Comparison of ENCODE assay signal across 1 cellular context in the genomic region with DNA sequence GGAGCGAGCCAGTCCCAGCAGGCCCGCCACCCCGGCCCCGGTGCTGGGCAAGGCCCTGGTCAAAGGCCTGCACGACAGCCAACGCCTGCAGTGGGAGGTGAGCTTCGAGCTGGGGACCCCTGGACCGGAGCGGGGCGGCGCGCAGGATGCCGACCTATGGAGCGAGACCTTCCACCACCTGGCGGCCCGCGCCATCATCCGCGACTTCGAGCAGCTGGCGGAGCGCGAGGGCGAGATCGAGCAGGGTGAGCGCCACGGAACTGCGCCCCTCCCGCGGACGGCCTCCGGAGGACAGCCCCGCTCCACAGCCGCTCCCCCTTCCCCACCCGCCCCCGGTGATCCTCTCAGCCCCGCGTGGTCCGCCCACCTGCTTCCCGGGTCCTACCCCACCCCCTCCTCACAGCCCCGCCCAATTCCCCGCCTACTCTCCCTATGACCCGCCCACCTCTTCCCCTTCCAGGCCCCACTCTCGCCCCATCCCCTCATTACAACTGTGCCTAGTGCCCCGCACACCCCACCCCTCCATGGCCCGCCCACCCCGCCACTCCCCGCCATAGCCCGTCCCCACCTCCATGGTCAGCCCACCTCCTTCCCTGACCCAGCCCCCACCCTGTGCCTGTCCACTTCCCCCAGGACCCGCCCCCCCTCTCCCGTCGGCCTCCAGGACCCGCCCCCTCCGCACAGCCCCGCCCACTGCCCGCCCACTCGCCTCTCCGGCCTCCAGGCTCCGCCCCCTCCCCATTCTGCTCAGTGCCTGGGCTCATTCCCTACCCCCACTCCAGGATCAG.
TF ChIP-seq lines count a peak whose summit lies in the region.

No MANE protein-coding gene starts in this region.

TF ChIP-seq in HCT116, 20 proteins besides CTCF, POLR2A, EP300 and RAD21 (continued from another document):
- TF ChIP-seq, protein P1, sequence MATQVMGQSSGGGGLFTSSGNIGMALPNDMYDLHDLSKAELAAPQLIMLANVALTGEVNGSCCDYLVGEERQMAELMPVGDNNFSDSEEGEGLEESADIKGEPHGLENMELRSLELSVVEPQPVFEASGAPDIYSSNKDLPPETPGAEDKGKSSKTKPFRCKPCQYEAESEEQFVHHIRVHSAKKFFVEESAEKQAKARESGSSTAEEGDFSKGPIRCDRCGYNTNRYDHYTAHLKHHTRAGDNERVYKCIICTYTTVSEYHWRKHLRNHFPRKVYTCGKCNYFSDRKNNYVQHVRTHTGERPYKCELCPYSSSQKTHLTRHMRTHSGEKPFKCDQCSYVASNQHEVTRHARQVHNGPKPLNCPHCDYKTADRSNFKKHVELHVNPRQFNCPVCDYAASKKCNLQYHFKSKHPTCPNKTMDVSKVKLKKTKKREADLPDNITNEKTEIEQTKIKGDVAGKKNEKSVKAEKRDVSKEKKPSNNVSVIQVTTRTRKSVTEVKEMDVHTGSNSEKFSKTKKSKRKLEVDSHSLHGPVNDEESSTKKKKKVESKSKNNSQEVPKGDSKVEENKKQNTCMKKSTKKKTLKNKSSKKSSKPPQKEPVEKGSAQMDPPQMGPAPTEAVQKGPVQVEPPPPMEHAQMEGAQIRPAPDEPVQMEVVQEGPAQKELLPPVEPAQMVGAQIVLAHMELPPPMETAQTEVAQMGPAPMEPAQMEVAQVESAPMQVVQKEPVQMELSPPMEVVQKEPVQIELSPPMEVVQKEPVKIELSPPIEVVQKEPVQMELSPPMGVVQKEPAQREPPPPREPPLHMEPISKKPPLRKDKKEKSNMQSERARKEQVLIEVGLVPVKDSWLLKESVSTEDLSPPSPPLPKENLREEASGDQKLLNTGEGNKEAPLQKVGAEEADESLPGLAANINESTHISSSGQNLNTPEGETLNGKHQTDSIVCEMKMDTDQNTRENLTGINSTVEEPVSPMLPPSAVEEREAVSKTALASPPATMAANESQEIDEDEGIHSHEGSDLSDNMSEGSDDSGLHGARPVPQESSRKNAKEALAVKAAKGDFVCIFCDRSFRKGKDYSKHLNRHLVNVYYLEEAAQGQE (IDR thresholded peaks at IDR 0.05; ENCODE audit: low read depth): no peak
- TF ChIP-seq YY1 (IDR thresholded peaks at IDR 0.05; ENCODE audit: extremely low read depth, insufficient replicate concordance, low read depth, low read length) (no peak), SIN3A (IDR thresholded peaks at IDR 0.05; ENCODE audit: low read depth) (no peak), SP1 (IDR thresholded peaks at IDR 0.05; ENCODE audit: low read depth) (no peak), POLR2AphosphoS5 (IDR thresholded peaks at IDR 0.05; ENCODE audit: low read depth, low read length) (no peak)
- TF ChIP-seq, protein P2, sequence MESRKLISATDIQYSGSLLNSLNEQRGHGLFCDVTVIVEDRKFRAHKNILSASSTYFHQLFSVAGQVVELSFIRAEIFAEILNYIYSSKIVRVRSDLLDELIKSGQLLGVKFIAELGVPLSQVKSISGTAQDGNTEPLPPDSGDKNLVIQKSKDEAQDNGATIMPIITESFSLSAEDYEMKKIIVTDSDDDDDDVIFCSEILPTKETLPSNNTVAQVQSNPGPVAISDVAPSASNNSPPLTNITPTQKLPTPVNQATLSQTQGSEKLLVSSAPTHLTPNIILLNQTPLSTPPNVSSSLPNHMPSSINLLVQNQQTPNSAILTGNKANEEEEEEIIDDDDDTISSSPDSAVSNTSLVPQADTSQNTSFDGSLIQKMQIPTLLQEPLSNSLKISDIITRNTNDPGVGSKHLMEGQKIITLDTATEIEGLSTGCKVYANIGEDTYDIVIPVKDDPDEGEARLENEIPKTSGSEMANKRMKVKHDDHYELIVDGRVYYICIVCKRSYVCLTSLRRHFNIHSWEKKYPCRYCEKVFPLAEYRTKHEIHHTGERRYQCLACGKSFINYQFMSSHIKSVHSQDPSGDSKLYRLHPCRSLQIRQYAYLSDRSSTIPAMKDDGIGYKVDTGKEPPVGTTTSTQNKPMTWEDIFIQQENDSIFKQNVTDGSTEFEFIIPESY (IDR thresholded peaks at IDR 0.05; ENCODE audit: extremely low read depth, insufficient replicate concordance, low read length): no peak
